ENCODE assay signal across 13 cellular contexts in the genomic region with DNA sequence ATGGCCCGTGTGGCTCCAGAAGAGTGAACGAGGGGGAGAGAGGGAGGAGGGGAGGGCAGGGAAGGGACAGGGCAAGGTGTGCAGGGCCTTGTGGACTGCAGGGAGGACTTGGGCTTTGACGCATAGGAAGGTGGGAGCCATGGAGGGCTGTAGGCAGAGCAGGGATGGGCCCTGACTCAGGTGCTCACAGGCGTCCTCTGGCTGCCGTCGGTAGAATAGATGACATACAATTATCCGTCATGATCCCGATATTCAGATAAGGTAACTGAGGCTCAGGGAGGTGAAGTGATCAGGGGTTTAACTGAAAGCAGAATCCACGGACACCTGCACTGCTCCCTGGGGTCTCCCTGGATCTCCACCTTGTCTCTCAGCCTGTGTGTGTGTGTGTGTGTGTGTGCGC. TPM values are rescaled to one million over a fixed set of nuclear protein-coding genes. Genes with fewer than 3 reads are reported as not detected.
DNase-seq lines count a peak whose midpoint lies in the region; ATAC-seq, FAIRE-seq and TF ChIP-seq lines count a peak whose summit lies in the region.
"Had no signal": no experiment of that assay in that cellular context is flagged by ENCODE, and none has a peak within 500 bp of the region (broad histone marks: within the 10 kb centered on the region; RNA-seq: fewer than 3 reads in every experiment).

No MANE protein-coding gene starts in this region.

- H3K27me3 ChIP-seq in HepG2 (ENCODE audit: control insufficient read depth in 1 of 2, insufficient read depth in 2 of 2, low read length in 2 of 2), result peaks cover 0 to 7% of the 10 kb centered on the region in 2 experiments; a peak in 1 of 5 replicates

- TF ChIP-seq EP300 in HepG2 (IDR thresholded peaks at IDR 0.05; ENCODE audit: low read depth in 2 of 2, low read length in 2 of 2), result no peak
- TF ChIP-seq EP300 in HepG2 (CRISPR knock-in tag; IDR thresholded peaks at IDR 0.05; ENCODE audit: borderline replicate concordance), result no peak

- TF ChIP-seq POLR2A in HepG2 (IDR thresholded peaks at IDR 0.05; ENCODE audit: insufficient read depth in 1 of 2, low read depth in 2 of 2, low read length in 2 of 2), result no peak

- CTCF ChIA-PET in Calu3 (lab: Charles Lee) (interaction anchor here (0.7 kb wide), 1 partner anchor 1573 kb away, joined by 3 read pairs; no protein-coding TSS in a partner anchor), HepG2 (lab: Yijun Ruan, JAX; ENCODE audit: low intra/inter-chr PET ratio, low total read pairs) (no interaction called here)
- CTCF ChIA-PET in activated CD4-positive, alpha-beta memory T cell treated with anti-CD3 and anti-CD28 coated beads for 36 hours (lab: Charles Lee), result no interaction called here

- H3K36me3 ChIP-seq in HepG2 (replicated peaks in 1 of 2; ENCODE audit: control insufficient read depth in 1 of 2, insufficient read depth in 2 of 2, low read length in 2 of 2), result peaks cover 28 to 43% of the 10 kb centered on the region in 2 experiments

- H3K9ac ChIP-seq in HepG2 (ENCODE audit: insufficient read depth, low read depth, low read length), result no peak overlapping the region

- H3K4me1 Mint-ChIP-seq in Calu3 (ENCODE audit: low read depth, unreplicated experiment), result peaks cover 43% of the 10 kb centered on the region
- H3K4me1 Mint-ChIP-seq in activated CD4-positive, alpha-beta memory T cell treated with anti-CD3 and anti-CD28 coated beads for 36 hours (ENCODE audit: low read depth), result peaks cover 4% of the 10 kb centered on the region

- H3K27me3 Mint-ChIP-seq in Calu3 (ENCODE audit: unreplicated experiment), result no peaks in the 10 kb centered on the region
- H3K27me3 Mint-ChIP-seq in activated CD4-positive, alpha-beta memory T cell treated with anti-CD3 and anti-CD28 coated beads for 36 hours, result peaks cover 1% of the 10 kb centered on the region
- H3K27me3 Mint-ChIP-seq: activated naive CD8-positive, alpha-beta T cell treated with anti-CD3 and anti-CD28 coated beads, Interleukin-2, amount 10 ng/mL, durations not matched to agents 7 days and 5 days had no signal

- TF ChIP-seq RAD21 in HepG2 (CRISPR knock-in tag; IDR thresholded peaks at IDR 0.05), result no peak

- WGBS in HepG2 (ENCODE audit: low lambda C conversion rate), result 93% methylated on average over 10 of the region's 10 CpGs

- peak overlapping the region in 1 of 3 experiments; percentile 17; a peak in 1 of 6 replicates for H3K4me3 ChIP-seq in HepG2 (replicated peaks in 1 of 3; ENCODE audit: insufficient read depth in 1 of 3, low read depth in 2 of 3, low read length in 3 of 3)

- peaks cover 72% of the 10 kb centered on the region for H4K20me1 ChIP-seq in HepG2 (ENCODE audit: insufficient read depth, low read length)

- DNase-seq in Calu3 (no peak), HepG2 (ENCODE audit: low spot score) (no peak), cerebellar nuclear complex (lab: John Stamatoyannopoulos, UW) (no peak)
- peak; percentile 24 for DNase-seq in activated CD4-positive, alpha-beta memory T cell treated with anti-CD3 and anti-CD28 coated beads for 36 hours
- DNase-seq: activated CD8-positive, alpha-beta memory T cell treated with anti-CD3 and anti-CD28 coated beads, Interleukin-2, amount 50 U/mL, for 4 hours; activated naive CD8-positive, alpha-beta T cell treated with anti-CD3 and anti-CD28 coated beads, Interleukin-2, amount 10 ng/mL, durations not matched to agents 7 days and 5 days; SIG-M5; small intestine had no signal

- BruUV-seq in Calu3 (replicated peaks; lab: Mats Ljungman, UMichigan), result TSS peak; percentile 23
- no TSS peak for BruUV-seq in HepG2 (replicated peaks; lab: Mats Ljungman, UMichigan)

- in situ Hi-C loops in HepG2 (cut with HindIII; ENCODE audit: extremely low pct_ligation_motif_present, low pct_unique_long_range_greater_than_20kb), result no loop called here

- intact Hi-C loops in Calu3 (cut with micrococcal nuclease; ENCODE audit: unreplicated experiment), result no loop called here
- intact Hi-C loops in activated CD4-positive, alpha-beta memory T cell treated with anti-CD3 and anti-CD28 coated beads for 36 hours (cut with micrococcal nuclease), result no loop called here
- intact Hi-C loops in HepG2 (cut with micrococcal nuclease; ENCODE audit: unreplicated experiment), result no loop called here

- H3K4me2 ChIP-seq in HepG2 (ENCODE audit: low read depth, low read length), result peak overlapping the region; percentile 52; the same call in 1 of the 2 replicates

- no peak for FAIRE-seq in HepG2 (lab: Jason Lieb, UNC)
- FAIRE-seq: small intestine had no signal

- no peaks in the 10 kb centered on the region for H3K9me3 ChIP-seq in HepG2 (ENCODE audit: low read length)

- peak overlapping the region; percentile 82 for H3K4me3 Mint-ChIP-seq in Calu3 (ENCODE audit: low read depth, unreplicated experiment)
- no peak overlapping the region for H3K4me3 Mint-ChIP-seq in activated CD4-positive, alpha-beta memory T cell treated with anti-CD3 and anti-CD28 coated beads for 36 hours
- H3K4me3 Mint-ChIP-seq: activated naive CD8-positive, alpha-beta T cell treated with anti-CD3 and anti-CD28 coated beads, Interleukin-2, amount 10 ng/mL, durations not matched to agents 7 days and 5 days had no signal

- no peak overlapping the region for H2AFZ ChIP-seq in HepG2 (ENCODE audit: low read length)

- peak overlapping the region; percentile 60 for H3K27ac Mint-ChIP-seq in Calu3 (ENCODE audit: unreplicated experiment)
- H3K27ac Mint-ChIP-seq in activated CD4-positive, alpha-beta memory T cell treated with anti-CD3 and anti-CD28 coated beads for 36 hours, result peak overlapping the region; percentile 7
- H3K27ac Mint-ChIP-seq: activated naive CD8-positive, alpha-beta T cell treated with anti-CD3 and anti-CD28 coated beads, Interleukin-2, amount 10 ng/mL, durations not matched to agents 7 days and 5 days had no signal

- TF ChIP-seq CTCF in Calu3 (IDR thresholded peaks at IDR 0.05; ENCODE audit: unreplicated experiment), result no peak
- peak; percentile 34; the same call in 2 of the 3 replicates for TF ChIP-seq CTCF in GM12872 (IDR thresholded peaks at IDR 0.05; ENCODE audit: insufficient read depth, low read depth, low read length)
- peak; percentile 30 for TF ChIP-seq CTCF in HepG2 (CRISPR knock-in tag; IDR thresholded peaks at IDR 0.05)

- peaks cover 23% of the 10 kb centered on the region for H3K79me2 ChIP-seq in HepG2 (ENCODE audit: insufficient read depth, low read length)

- H3K9me3 Mint-ChIP-seq in Calu3 (ENCODE audit: low read depth, unreplicated experiment), result peaks cover 4% of the 10 kb centered on the region
- H3K9me3 Mint-ChIP-seq in activated CD4-positive, alpha-beta memory T cell treated with anti-CD3 and anti-CD28 coated beads for 36 hours, result no peaks in the 10 kb centered on the region

- POLR2A ChIA-PET in activated CD4-positive, alpha-beta memory T cell treated with anti-CD3 and anti-CD28 coated beads for 36 hours (lab: Charles Lee), result no interaction called here
- POLR2A ChIA-PET in HepG2 (lab: Yijun Ruan, JAX), result interaction anchor here (2.2 to 3.2 kb wide), 3 partner anchors 12 to 36 kb away, joined by 13 to 24 read pairs (median 17); partner anchors contain the start of gene GPR108

- no peak overlapping the region for H3K27ac ChIP-seq in HepG2 (ENCODE audit: extremely low read length, insufficient read depth, low read length)
- H3K27ac ChIP-seq: C4-2B had no signal

- peaks cover 45% of the 10 kb centered on the region for H3K36me3 Mint-ChIP-seq in Calu3 (ENCODE audit: insufficient read depth, unreplicated experiment)
- no peaks in the 10 kb centered on the region for H3K36me3 Mint-ChIP-seq in activated CD4-positive, alpha-beta memory T cell treated with anti-CD3 and anti-CD28 coated beads for 36 hours

- ATAC-seq in HepG2 (no peak), GM19395 (IDR thresholded peaks at IDR 0.05; ENCODE audit: unreplicated experiment) (no peak), HG03469 (IDR thresholded peaks at IDR 0.05; ENCODE audit: unreplicated experiment) (no peak), HG03095 (IDR thresholded peaks at IDR 0.05; ENCODE audit: unreplicated experiment) (no peak)

- peaks cover 53% of the 10 kb centered on the region for H3K4me1 ChIP-seq in HepG2 (ENCODE audit: insufficient read depth, low read length)

RNA-seq across cellular contexts. Expression of gene C3, which starts 3.4 kb away (rescaled TPM):
- total RNA-seq in Calu3 (2022) (517 and 658 TPM in 2 replicates), HepG2 (2016; rRNA removed; fragmentation: Illumina TruSeq; extraction: Trizol) (700 and 1,455 TPM in 2 replicates)
- total RNA-seq in activated CD4-positive, alpha-beta memory T cell treated with anti-CD3 and anti-CD28 coated beads for 36 hours, result 1 to 10 TPM; 1.2 to 2.4 TPM
- 160 and 192 TPM in 2 replicates for total RNA-seq in HepG2 (2016; cell fraction: cytosol; rRNA removed; fragmentation: Illumina TruSeq; extraction: Trizol; ENCODE audit: low read depth)
- 643 and 1,412 TPM in 2 replicates for total RNA-seq in HepG2 (2016; cell fraction: insoluble cytoplasmic fraction; rRNA removed; fragmentation: Illumina TruSeq; extraction: Trizol)
- total RNA-seq in HepG2 (2016; cell fraction: membrane; rRNA removed; fragmentation: Illumina TruSeq; extraction: Trizol), result 268 and 291 TPM in 2 replicates
- total RNA-seq in HepG2 (2016; cell fraction: nucleus; rRNA removed; fragmentation: Illumina TruSeq; extraction: Trizol), result 1,410 and 1,846 TPM in 2 replicates
- polyA plus RNA-seq in HepG2 (2011; rRNA removed), result 6,272 and 9,798 TPM in 2 replicates
- polyA plus RNA-seq in HepG2 (2011; cell fraction: cytosol; rRNA removed), result 4,601 and 7,618 TPM in 2 replicates
- 6,023 and 6,891 TPM in 2 replicates for polyA plus RNA-seq in HepG2 (2011; cell fraction: nucleus; rRNA removed)
- polyA plus RNA-seq in HepG2 (2012), result 3,859 and 6,494 TPM in 2 replicates
- polyA plus RNA-seq in HepG2 (2016; cell fraction: cytosol; fragmentation: Illumina TruSeq; extraction: Trizol; ENCODE audit: low read depth), result 195 and 210 TPM in 2 replicates
- 903 and 1,023 TPM in 2 replicates for polyA plus RNA-seq in HepG2 (2016; cell fraction: insoluble cytoplasmic fraction; fragmentation: Illumina TruSeq; extraction: Trizol; ENCODE audit: low read depth)
- 286 and 340 TPM in 2 replicates for polyA plus RNA-seq in HepG2 (2016; cell fraction: membrane; fragmentation: Illumina TruSeq; extraction: Trizol; ENCODE audit: low read depth)
- polyA plus RNA-seq in HepG2 (2016; cell fraction: nucleus; fragmentation: Illumina TruSeq; extraction: Trizol; ENCODE audit: insufficient read depth, low read depth), result 3,631 and 3,793 TPM in 2 replicates
- polyA minus RNA-seq in HepG2 (2011; rRNA and poly(A)+ RNA removed; ENCODE audit: low replicate concordance), result 785 and 9,683 TPM in 2 replicates
- polyA minus RNA-seq in HepG2 (2011; cell fraction: cytosol; rRNA and poly(A)+ RNA removed), result 2,000 and 4,520 TPM in 2 replicates
- polyA minus RNA-seq in HepG2 (2011; cell fraction: nucleus; rRNA and poly(A)+ RNA removed), result 1,680 and 2,385 TPM in 2 replicates

RNA-seq across cellular contexts. Expression of gene GPR108, which starts 20.3 kb away (rescaled TPM):
- total RNA-seq in Calu3 (2022) (67.7 and 69.0 TPM in 2 replicates), HepG2 (2016; rRNA removed; fragmentation: Illumina TruSeq; extraction: Trizol) (24.1 and 36.4 TPM in 2 replicates)
- 10 to 100 TPM; 72.1 to 75.4 TPM for total RNA-seq in activated CD4-positive, alpha-beta memory T cell treated with anti-CD3 and anti-CD28 coated beads for 36 hours
- 38.0 and 46.7 TPM in 2 replicates for total RNA-seq in HepG2 (2016; cell fraction: cytosol; rRNA removed; fragmentation: Illumina TruSeq; extraction: Trizol; ENCODE audit: low read depth)
- 17.4 and 36.4 TPM in 2 replicates for total RNA-seq in HepG2 (2016; cell fraction: insoluble cytoplasmic fraction; rRNA removed; fragmentation: Illumina TruSeq; extraction: Trizol)
- total RNA-seq in HepG2 (2016; cell fraction: membrane; rRNA removed; fragmentation: Illumina TruSeq; extraction: Trizol), result 50.7 and 59.0 TPM in 2 replicates
- total RNA-seq in HepG2 (2016; cell fraction: nucleus; rRNA removed; fragmentation: Illumina TruSeq; extraction: Trizol), result 28.9 and 37.5 TPM in 2 replicates
- polyA plus RNA-seq in HepG2 (2011; rRNA removed), result 63.0 and 69.7 TPM in 2 replicates
- 52.1 and 59.5 TPM in 2 replicates for polyA plus RNA-seq in HepG2 (2011; cell fraction: cytosol; rRNA removed)
- 207 and 243 TPM in 2 replicates for polyA plus RNA-seq in HepG2 (2011; cell fraction: nucleus; rRNA removed)
- 28.8 and 45.1 TPM in 2 replicates for polyA plus RNA-seq in HepG2 (2012)
- polyA plus RNA-seq in HepG2 (2016; cell fraction: cytosol; fragmentation: Illumina TruSeq; extraction: Trizol; ENCODE audit: low read depth), result 45.8 and 48.0 TPM in 2 replicates
- 22.1 and 29.5 TPM in 2 replicates for polyA plus RNA-seq in HepG2 (2016; cell fraction: insoluble cytoplasmic fraction; fragmentation: Illumina TruSeq; extraction: Trizol; ENCODE audit: low read depth)
- 52.9 and 59.3 TPM in 2 replicates for polyA plus RNA-seq in HepG2 (2016; cell fraction: membrane; fragmentation: Illumina TruSeq; extraction: Trizol; ENCODE audit: low read depth)
- polyA plus RNA-seq in HepG2 (2016; cell fraction: nucleus; fragmentation: Illumina TruSeq; extraction: Trizol; ENCODE audit: insufficient read depth, low read depth), result 87.3 and 93.9 TPM in 2 replicates
- 154 and 189 TPM in 2 replicates for polyA minus RNA-seq in HepG2 (2011; rRNA and poly(A)+ RNA removed; ENCODE audit: low replicate concordance)
- polyA minus RNA-seq in HepG2 (2011; cell fraction: cytosol; rRNA and poly(A)+ RNA removed), result 18.7 and 18.9 TPM in 2 replicates
- polyA minus RNA-seq in HepG2 (2011; cell fraction: nucleus; rRNA and poly(A)+ RNA removed), result 28.3 and 32.7 TPM in 2 replicates

RNA-seq across cellular contexts. Expression of gene TRIP10, which starts 22.4 kb away (rescaled TPM):
- total RNA-seq in Calu3 (2022) (86.0 and 95.8 TPM in 2 replicates), HepG2 (2016; rRNA removed; fragmentation: Illumina TruSeq; extraction: Trizol) (24.1 and 32.5 TPM in 2 replicates)
- 10 to 100 TPM; 55.9 to 56.2 TPM for total RNA-seq in activated CD4-positive, alpha-beta memory T cell treated with anti-CD3 and anti-CD28 coated beads for 36 hours
- total RNA-seq in HepG2 (2016; cell fraction: cytosol; rRNA removed; fragmentation: Illumina TruSeq; extraction: Trizol; ENCODE audit: low read depth), result 14.5 and 17.4 TPM in 2 replicates
- 21.0 and 35.2 TPM in 2 replicates for total RNA-seq in HepG2 (2016; cell fraction: insoluble cytoplasmic fraction; rRNA removed; fragmentation: Illumina TruSeq; extraction: Trizol)
- total RNA-seq in HepG2 (2016; cell fraction: membrane; rRNA removed; fragmentation: Illumina TruSeq; extraction: Trizol), result 24.2 and 24.9 TPM in 2 replicates
- total RNA-seq in HepG2 (2016; cell fraction: nucleus; rRNA removed; fragmentation: Illumina TruSeq; extraction: Trizol), result 15.8 and 19.9 TPM in 2 replicates
- polyA plus RNA-seq in HepG2 (2011; rRNA removed), result 33.2 and 39.4 TPM in 2 replicates
- 27.2 and 31.9 TPM in 2 replicates for polyA plus RNA-seq in HepG2 (2011; cell fraction: cytosol; rRNA removed)
- 93.2 and 99.5 TPM in 2 replicates for polyA plus RNA-seq in HepG2 (2011; cell fraction: nucleus; rRNA removed)
- 45.5 and 60.4 TPM in 2 replicates for polyA plus RNA-seq in HepG2 (2012)
- polyA plus RNA-seq in HepG2 (2016; cell fraction: cytosol; fragmentation: Illumina TruSeq; extraction: Trizol; ENCODE audit: low read depth), result 20.7 and 22.0 TPM in 2 replicates
- polyA plus RNA-seq in HepG2 (2016; cell fraction: insoluble cytoplasmic fraction; fragmentation: Illumina TruSeq; extraction: Trizol; ENCODE audit: low read depth), result 32.6 and 39.0 TPM in 2 replicates
- 29.2 and 30.7 TPM in 2 replicates for polyA plus RNA-seq in HepG2 (2016; cell fraction: membrane; fragmentation: Illumina TruSeq; extraction: Trizol; ENCODE audit: low read depth)
- 79.8 and 91.2 TPM in 2 replicates for polyA plus RNA-seq in HepG2 (2016; cell fraction: nucleus; fragmentation: Illumina TruSeq; extraction: Trizol; ENCODE audit: insufficient read depth, low read depth)
- 17.1 and 24.3 TPM in 2 replicates for polyA minus RNA-seq in HepG2 (2011; rRNA and poly(A)+ RNA removed; ENCODE audit: low replicate concordance)
- polyA minus RNA-seq in HepG2 (2011; cell fraction: cytosol; rRNA and poly(A)+ RNA removed), result 14.9 and 15.0 TPM in 2 replicates
- 19.4 and 20.3 TPM in 2 replicates for polyA minus RNA-seq in HepG2 (2011; cell fraction: nucleus; rRNA and poly(A)+ RNA removed)

RNA-seq across cellular contexts. Expression of gene TNFSF14, which starts 47.1 kb away (rescaled TPM):
- 4.3 TPM in 2 replicates for total RNA-seq in Calu3 (2022)
- 10 to 100 TPM; 36.5 to 38.6 TPM for total RNA-seq in activated CD4-positive, alpha-beta memory T cell treated with anti-CD3 and anti-CD28 coated beads for 36 hours
- 0.17 and 0.49 TPM in 2 replicates for total RNA-seq in HepG2 (2016; rRNA removed; fragmentation: Illumina TruSeq; extraction: Trizol)
- total RNA-seq in HepG2 (2016; cell fraction: cytosol; rRNA removed; fragmentation: Illumina TruSeq; extraction: Trizol; ENCODE audit: low read depth), result 0.09 and 0.10 TPM in 2 replicates
- total RNA-seq in HepG2 (2016; cell fraction: insoluble cytoplasmic fraction; rRNA removed; fragmentation: Illumina TruSeq; extraction: Trizol), result 0.10 and 0.69 TPM in 2 replicates
- total RNA-seq in HepG2 (2016; cell fraction: membrane; rRNA removed; fragmentation: Illumina TruSeq; extraction: Trizol), result 0.10 and 0.15 TPM in 2 replicates
- 0.88 and 1.2 TPM in 2 replicates for total RNA-seq in HepG2 (2016; cell fraction: nucleus; rRNA removed; fragmentation: Illumina TruSeq; extraction: Trizol)
- polyA plus RNA-seq in HepG2 (2011; rRNA removed), result 9.1 and 10.0 TPM in 2 replicates
- polyA plus RNA-seq in HepG2 (2011; cell fraction: cytosol; rRNA removed), result 1.9 and 2.2 TPM in 2 replicates
- polyA plus RNA-seq in HepG2 (2011; cell fraction: nucleus; rRNA removed), result 37.9 and 38.9 TPM in 2 replicates
- polyA plus RNA-seq in HepG2 (2012), result 1.7 and 3.2 TPM in 2 replicates
- polyA plus RNA-seq in HepG2 (2016; cell fraction: cytosol; fragmentation: Illumina TruSeq; extraction: Trizol; ENCODE audit: low read depth), result 0.03 and 0.10 TPM in 2 replicates
- 0.17 TPM in 2 replicates for polyA plus RNA-seq in HepG2 (2016; cell fraction: insoluble cytoplasmic fraction; fragmentation: Illumina TruSeq; extraction: Trizol; ENCODE audit: low read depth)
- polyA plus RNA-seq in HepG2 (2016; cell fraction: membrane; fragmentation: Illumina TruSeq; extraction: Trizol; ENCODE audit: low read depth), result 0.11 and 0.23 TPM in 2 replicates
- polyA plus RNA-seq in HepG2 (2016; cell fraction: nucleus; fragmentation: Illumina TruSeq; extraction: Trizol; ENCODE audit: insufficient read depth, low read depth), result 7.9 and 8.1 TPM in 2 replicates
- 0.68 and 5.9 TPM in 2 replicates for polyA minus RNA-seq in HepG2 (2011; rRNA and poly(A)+ RNA removed; ENCODE audit: low replicate concordance)
- polyA minus RNA-seq in HepG2 (2011; cell fraction: cytosol; rRNA and poly(A)+ RNA removed), result 0.30 and 0.70 TPM in 2 replicates
- polyA minus RNA-seq in HepG2 (2011; cell fraction: nucleus; rRNA and poly(A)+ RNA removed), result 10.8 and 14.2 TPM in 2 replicates

RNA-seq across cellular contexts. Expression of gene SH2D3A, which starts 50.2 kb away (rescaled TPM):
- total RNA-seq in Calu3 (2022) (62.0 and 64.0 TPM in 2 replicates), HepG2 (2016; rRNA removed; fragmentation: Illumina TruSeq; extraction: Trizol) (0.60 and 1.0 TPM in 2 replicates)
- total RNA-seq in activated CD4-positive, alpha-beta memory T cell treated with anti-CD3 and anti-CD28 coated beads for 36 hours, result 10 to 100 TPM; 17.1 to 18.2 TPM
- total RNA-seq in HepG2 (2016; cell fraction: cytosol; rRNA removed; fragmentation: Illumina TruSeq; extraction: Trizol; ENCODE audit: low read depth), result 0.61 and 1.1 TPM in 2 replicates
- total RNA-seq in HepG2 (2016; cell fraction: insoluble cytoplasmic fraction; rRNA removed; fragmentation: Illumina TruSeq; extraction: Trizol), result 0.82 and 1.2 TPM in 2 replicates
- 1.00 and 1.4 TPM in 2 replicates for total RNA-seq in HepG2 (2016; cell fraction: membrane; rRNA removed; fragmentation: Illumina TruSeq; extraction: Trizol)
- total RNA-seq in HepG2 (2016; cell fraction: nucleus; rRNA removed; fragmentation: Illumina TruSeq; extraction: Trizol), result 0.81 and 1.2 TPM in 2 replicates
- 1.8 and 2.2 TPM in 2 replicates for polyA plus RNA-seq in HepG2 (2011; rRNA removed)
- 0.97 and 1.7 TPM in 2 replicates for polyA plus RNA-seq in HepG2 (2011; cell fraction: cytosol; rRNA removed)
- polyA plus RNA-seq in HepG2 (2011; cell fraction: nucleus; rRNA removed), result 2.5 and 3.9 TPM in 2 replicates
- 1.7 and 1.9 TPM in 2 replicates for polyA plus RNA-seq in HepG2 (2012)
- 0.81 and 0.84 TPM in 2 replicates for polyA plus RNA-seq in HepG2 (2016; cell fraction: cytosol; fragmentation: Illumina TruSeq; extraction: Trizol; ENCODE audit: low read depth)
- polyA plus RNA-seq in HepG2 (2016; cell fraction: insoluble cytoplasmic fraction; fragmentation: Illumina TruSeq; extraction: Trizol; ENCODE audit: low read depth), result 1.0 and 1.5 TPM in 2 replicates
- 0.56 and 0.95 TPM in 2 replicates for polyA plus RNA-seq in HepG2 (2016; cell fraction: membrane; fragmentation: Illumina TruSeq; extraction: Trizol; ENCODE audit: low read depth)
- polyA plus RNA-seq in HepG2 (2016; cell fraction: nucleus; fragmentation: Illumina TruSeq; extraction: Trizol; ENCODE audit: insufficient read depth, low read depth), result 1.2 and 2.2 TPM in 2 replicates
- polyA minus RNA-seq in HepG2 (2011; rRNA and poly(A)+ RNA removed; ENCODE audit: low replicate concordance), result 2.2 and 18.7 TPM in 2 replicates
- 0.70 and 0.89 TPM in 2 replicates for polyA minus RNA-seq in HepG2 (2011; cell fraction: cytosol; rRNA and poly(A)+ RNA removed)
- polyA minus RNA-seq in HepG2 (2011; cell fraction: nucleus; rRNA and poly(A)+ RNA removed), result 2.1 and 2.3 TPM in 2 replicates

Comparison
In these comparisons a context has a peak if more than half of its experiments do, and no peak if none do; other contexts are left out.
1. RNA of gene C3, which starts 3.4 kb away (total RNA-seq): 160 to 1,846 TPM in HepG2 and 517 to 658 TPM in Calu3; 1.2 to 2.4 TPM in activated CD4-positive, alpha-beta memory T cell treated with anti-CD3 and anti-CD28 coated beads for 36 hours; every median in the first group is over 10 times any median in the second.